In genomic region chr2:24048662-24049484, GRCh38 we compare ENCODE assay signal across 8 cellular contexts. TPM values are rescaled to one million over a fixed set of nuclear protein-coding genes. Genes with fewer than 3 reads are reported as not detected.
A peak's percentile ranks its signal among the peaks of the same experiment; 100 is the strongest.
DNase-seq lines count a peak whose midpoint lies in the region; ATAC-seq and TF ChIP-seq lines count a peak whose summit lies in the region.

No MANE protein-coding gene starts in this region.

- peak overlapping the region; percentile 80 for H3K4me3 Mint-ChIP-seq in T-helper 2 cell treated with Interferon-gamma antibody and Interleukin-4, amounts not matched to agents 5 μg/mL and 100 μg/mL, for 36 hours

- peaks cover 19% of the 10 kb centered on the region for H3K4me1 Mint-ChIP-seq in T-helper 2 cell treated with Interferon-gamma antibody and Interleukin-4, amounts not matched to agents 5 μg/mL and 100 μg/mL, for 36 hours (ENCODE audit: low read depth)

- H3K27me3 Mint-ChIP-seq in T-helper 2 cell treated with Interferon-gamma antibody and Interleukin-4, amounts not matched to agents 5 μg/mL and 100 μg/mL, for 36 hours (ENCODE audit: low read depth), result peaks cover 2% of the 10 kb centered on the region

- no peaks in the 10 kb centered on the region for H3K36me3 ChIP-seq in kidney epithelial cell (ENCODE audit: control insufficient read depth, insufficient read depth, low read length)

- no peaks in the 10 kb centered on the region for H3K27me3 ChIP-seq in kidney epithelial cell (ENCODE audit: control insufficient read depth, insufficient read depth, low read length)

- peak overlapping the region; percentile 61 for H3K27ac Mint-ChIP-seq in T-helper 2 cell treated with Interferon-gamma antibody and Interleukin-4, amounts not matched to agents 5 μg/mL and 100 μg/mL, for 36 hours

- DNase-seq in GM12865 (ENCODE audit: low read depth), result no peak
- DNase-seq in T-helper 2 cell treated with Interferon-gamma antibody and Interleukin-4, amounts not matched to agents 5 μg/mL and 100 μg/mL, for 36 hours (ENCODE audit: low spot score), result no peak
- DNase-seq in kidney epithelial cell (ENCODE audit: low read depth), result no peak

- ATAC-seq in HG02938 (IDR thresholded peaks at IDR 0.05; ENCODE audit: unreplicated experiment) (no peak), GM21360 (IDR thresholded peaks at IDR 0.05; ENCODE audit: unreplicated experiment) (no peak), GM18511 (IDR thresholded peaks at IDR 0.05; ENCODE audit: unreplicated experiment) (no peak), GM21529 (IDR thresholded peaks at IDR 0.05; ENCODE audit: unreplicated experiment) (no peak)

- H3K27ac ChIP-seq in 22Rv1, result peak overlapping the region; percentile 77

- H3K4me3 ChIP-seq in GM12865 (ENCODE audit: low read depth, low read length) (peak overlapping the region; percentile 70), kidney epithelial cell (ENCODE audit: low read depth, low read length) (peak overlapping the region; percentile 65)

- H3K9me3 Mint-ChIP-seq in T-helper 2 cell treated with Interferon-gamma antibody and Interleukin-4, amounts not matched to agents 5 μg/mL and 100 μg/mL, for 36 hours, result no peaks in the 10 kb centered on the region

- no peak for TF ChIP-seq CTCF in 22Rv1 (IDR thresholded peaks at IDR 0.05)
- no peak for TF ChIP-seq CTCF in GM12865 (IDR thresholded peaks at IDR 0.05; ENCODE audit: insufficient read depth, low read depth, low read length, missing control alignments)
- no peak for TF ChIP-seq CTCF in kidney epithelial cell (IDR thresholded peaks at IDR 0.05; ENCODE audit: insufficient read depth, low read length, poor library complexity, severe bottlenecking)

- H3K36me3 Mint-ChIP-seq in T-helper 2 cell treated with Interferon-gamma antibody and Interleukin-4, amounts not matched to agents 5 μg/mL and 100 μg/mL, for 36 hours (ENCODE audit: low read depth), result peaks cover 2% of the 10 kb centered on the region

RNA-seq across cellular contexts. Expression of gene FKBP1B, which starts 0.7 kb away (rescaled TPM):
- total RNA-seq in kidney epithelial cell, result 24.6 and 26.0 TPM in 2 replicates

RNA-seq across cellular contexts. Expression of gene WDCP, which starts 1.7 kb away (rescaled TPM):
- total RNA-seq in kidney epithelial cell, result 7.3 and 8.2 TPM in 2 replicates

RNA-seq across cellular contexts. Expression of gene SF3B6, which starts 27.3 kb away (rescaled TPM):
- total RNA-seq in kidney epithelial cell, result 179 and 208 TPM in 2 replicates

RNA-seq across cellular contexts. Expression of gene TP53I3, which starts 35.8 kb away (rescaled TPM):
- total RNA-seq in kidney epithelial cell, result 69.6 and 87.6 TPM in 2 replicates

RNA-seq across cellular contexts. Expression of gene MFSD2B, which starts 39.0 kb away (rescaled TPM):
- not detected in 2 replicates for total RNA-seq in kidney epithelial cell
